8 cellular contexts compared by ENCODE assay signal in genomic region chr18:8696749-8697211, GRCh38. TPM values are rescaled to one million over a fixed set of nuclear protein-coding genes. Genes with fewer than 3 reads are reported as not detected.
A peak's percentile ranks its signal among the peaks of the same experiment; 100 is the strongest.
DNase-seq lines count a peak whose midpoint lies in the region; ATAC-seq, FAIRE-seq and TF ChIP-seq lines count a peak whose summit lies in the region.

No MANE protein-coding gene starts in this region.

- peak; percentile 92 to 100 (median 98) for ATAC-seq in pancreas
- ATAC-seq in upper lobe of right lung, result peak; percentile 99

- H3K27me3 ChIP-seq in pancreas (no peaks in the 10 kb centered on the region), upper lobe of right lung (no peaks in the 10 kb centered on the region)

- 0% methylated on average over 5 of the region's 5 CpGs for WGBS in pancreas, 2 donors

- peak; percentile 88 for TF ChIP-seq CTCF in fibroblast of villous mesenchyme (IDR thresholded peaks at IDR 0.05; ENCODE audit: insufficient read depth, low read depth, low read length)
- peak; percentile 84 to 94 (median 86) for TF ChIP-seq CTCF in pancreas (IDR thresholded peaks at IDR 0.05)
- peak; percentile 97 for TF ChIP-seq CTCF in upper lobe of right lung (IDR thresholded peaks at IDR 0.05)

- intact Hi-C loops in pancreas (cut with DNase I) (no loop called here), upper lobe of right lung (cut with DNase I) (loop anchor here (10.0 kb wide), 1 partner anchor 288 kb away; no protein-coding TSS in a partner anchor)

- H3K4me1 ChIP-seq in pancreas (no peaks in the 10 kb centered on the region), upper lobe of right lung (no peaks in the 10 kb centered on the region)

- peak; percentile 1 for DNase-seq in NK-92 treated with Interleukin-12 subunit alpha and Interleukin-12 subunit beta, amount 100 ng/mL, for 24 hours (lab: John Stamatoyannopoulos, UW)
- DNase-seq in NK-92 (lab: John Stamatoyannopoulos, UW; ENCODE audit: unreplicated experiment) (no peak), HT1080 (ENCODE audit: low read depth) (peak; percentile 67), RKO (ENCODE audit: low spot score) (peak; percentile 65), fibroblast of villous mesenchyme (ENCODE audit: low read depth) (peak; percentile 65), pancreas (peak; percentile 58 to 96 (median 80)), upper lobe of right lung (peak; percentile 84)
- DNase-seq in activated T-helper 1 cell treated with anti-CD3 and anti-CD28 coated beads, Interleukin-2, amount 50 U/mL, for 16 hours (ENCODE audit: low read depth in 1 of 2, low spot score in 1 of 2), result peak; percentile 63 to 64

- H3K27ac ChIP-seq in pancreas, result no peak overlapping the region
- H3K27ac ChIP-seq in upper lobe of right lung, result no peak overlapping the region

- H3K4me3 ChIP-seq in fibroblast of villous mesenchyme (ENCODE audit: low read depth, low read length) (no peak overlapping the region), pancreas (no peak overlapping the region), upper lobe of right lung (no peak overlapping the region)

- H3K36me3 ChIP-seq in pancreas (no peaks in the 10 kb centered on the region), upper lobe of right lung (no peaks in the 10 kb centered on the region)

- FAIRE-seq in pancreas (lab: Jason Lieb, UNC), result peak; percentile 96

- H3K9me3 ChIP-seq in pancreas, result no peaks in the 10 kb centered on the region
- no peaks in the 10 kb centered on the region for H3K9me3 ChIP-seq in upper lobe of right lung

RNA-seq across cellular contexts. Expression of gene MTCL1, which starts 8.6 kb away (rescaled TPM):
- total RNA-seq in HT1080 (2014; rRNA removed; shearing (Covaris generic)), result 20.5 and 28.8 TPM in 2 replicates
- polyA plus RNA-seq in HT1080 (2015; cell fraction: cytosol; rRNA removed), result 14.9 and 20.4 TPM in 2 replicates
- polyA plus RNA-seq in HT1080 (2015; cell fraction: nucleus; rRNA removed), result 83.5 and 92.9 TPM in 2 replicates
- total RNA-seq in fibroblast of villous mesenchyme, result 59.6 and 80.5 TPM in 2 replicates
- total RNA-seq in pancreas, result 10 to 100 TPM in 4 of 6 donors, 1 to 10 TPM in 2; 9.2 to 14.9 (median 11.9) TPM
- 10 to 100 TPM; 12.5 to 18.4 TPM for polyA plus RNA-seq in pancreas
- 10.1 TPM for total RNA-seq in upper lobe of right lung
